ENCODE assay signal across 32 cellular contexts in the genomic region with DNA sequence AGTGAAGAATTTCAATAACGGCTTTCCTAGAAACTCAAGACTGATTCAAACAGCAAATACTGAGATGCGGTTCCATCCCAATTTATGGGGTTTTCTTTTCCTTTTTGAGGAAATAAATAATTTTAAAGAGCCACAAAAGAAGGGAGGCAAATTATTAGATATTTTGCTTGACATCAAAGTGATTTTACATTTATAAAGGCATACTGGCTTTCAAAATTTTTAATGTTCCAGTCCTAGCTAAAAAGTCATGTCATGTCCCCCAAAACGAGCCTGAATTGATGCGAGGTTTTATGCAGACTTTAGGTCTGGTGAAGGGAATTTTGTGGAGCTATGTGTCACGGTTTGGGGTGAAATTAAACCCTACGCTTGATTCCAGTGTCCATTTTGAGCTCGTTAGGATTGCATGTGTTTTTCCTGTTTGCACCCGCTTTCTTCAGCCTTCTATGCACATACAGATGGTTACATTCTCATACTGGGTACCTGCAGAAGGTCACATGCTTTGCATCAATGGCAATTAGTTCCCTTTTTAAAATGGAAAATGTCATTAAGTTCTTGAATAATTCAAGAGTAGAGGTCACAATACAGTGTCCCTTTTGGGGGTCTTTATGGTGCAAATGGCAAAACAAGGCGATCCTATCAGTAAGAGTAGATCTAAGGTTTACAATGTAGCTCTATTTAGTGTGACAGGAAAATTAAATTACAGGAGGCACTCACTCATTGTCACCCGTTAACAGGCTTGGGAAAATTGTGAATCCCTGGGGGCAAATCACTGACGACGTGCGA. TPM values are rescaled to one million over a fixed set of nuclear protein-coding genes. Genes with fewer than 3 reads are reported as not detected.
"Had no signal": no experiment of that assay in that cellular context is flagged by ENCODE, and none has a peak within 500 bp of the region (broad histone marks: within the 10 kb centered on the region; RNA-seq: fewer than 3 reads in every experiment).

No MANE protein-coding gene starts in this region.

- H3K4me1 ChIP-seq: parathyroid adenoma had no signal

- H3K9me3 Mint-ChIP-seq: activated B cell treated with CpG ODN at 0.5 μM for 24 hours; activated naive CD4-positive, alpha-beta T cell treated with anti-CD3 and anti-CD28 coated beads for 36 hours; activated naive CD8-positive, alpha-beta T cell treated with anti-CD3 and anti-CD28 coated beads, Interleukin-2, amount 50 U/mL, for 24 hours; dendritic cell treated with granulocyte-macrophage colony-stimulating factor and Interleukin-4, amounts not matched to agents 40 ng/mL and 50 ng/mL, for 4 days; memory B cell; nephron had no signal

- H3K4me1 Mint-ChIP-seq: activated B cell treated with CpG ODN at 0.5 μM for 24 hours; activated naive CD8-positive, alpha-beta T cell treated with anti-CD3 and anti-CD28 coated beads, Interleukin-2, amount 50 U/mL, for 24 hours; brain; memory B cell; nephron; stimulated activated effector memory CD8-positive, alpha-beta T cell treated with anti-CD3 and anti-CD28 coated beads, Interleukin-12 subunit alpha, Interleukin-12 subunit beta, amount 100 ng/mL, for 72 hours had no signal

- H3K27ac Mint-ChIP-seq: activated B cell treated with CpG ODN at 0.5 μM for 24 hours; activated CD4-positive, alpha-beta memory T cell treated with anti-CD3 and anti-CD28 coated beads for 36 hours; activated naive CD4-positive, alpha-beta T cell treated with anti-CD3 and anti-CD28 coated beads for 36 hours; activated naive CD8-positive, alpha-beta T cell treated with anti-CD3 and anti-CD28 coated beads, Interleukin-2, amount 50 U/mL, for 24 hours; activated T-cell treated with anti-CD3 and anti-CD28 coated beads, Interleukin-2, amount 50 U/mL, for 72 hours; brain; dendritic cell treated with granulocyte-macrophage colony-stimulating factor and Interleukin-4, amounts not matched to agents 40 ng/mL and 50 ng/mL, for 4 days; memory B cell; nephron; stimulated activated effector memory CD8-positive, alpha-beta T cell treated with anti-CD3 and anti-CD28 coated beads, Interleukin-12 subunit alpha, Interleukin-12 subunit beta, amount 100 ng/mL, for 72 hours had no signal

- H3K4me3 ChIP-seq: suprapubic skin, tibial nerve had no signal

- H3K36me3 Mint-ChIP-seq: brain; stimulated activated effector memory CD8-positive, alpha-beta T cell treated with anti-CD3 and anti-CD28 coated beads, Interleukin-12 subunit alpha, Interleukin-12 subunit beta, amount 100 ng/mL, for 72 hours had no signal

- H3K36me3 ChIP-seq: suprapubic skin, tibial nerve had no signal

- ATAC-seq: activated naive CD8-positive, alpha-beta T cell treated with anti-CD3 and anti-CD28 coated beads, Interleukin-2, amount 50 U/mL, for 24 hours; activated T-cell treated with anti-CD3 and anti-CD28 coated beads, Interleukin-2, amount 50 U/mL, for 72 hours; esophagus mucosa; left colon; sciatic nerve; stimulated activated effector memory CD8-positive, alpha-beta T cell treated with anti-CD3 and anti-CD28 coated beads, Interleukin-12 subunit alpha, Interleukin-12 subunit beta, amount 100 ng/mL, for 72 hours had no signal

- H3K9ac ChIP-seq: parathyroid adenoma had no signal

- H3K9me3 ChIP-seq: stomach, suprapubic skin, tibial nerve had no signal

- H3K4me3 Mint-ChIP-seq: activated B cell treated with CpG ODN at 0.5 μM for 24 hours; activated CD4-positive, alpha-beta memory T cell treated with anti-CD3 and anti-CD28 coated beads for 36 hours; activated naive CD4-positive, alpha-beta T cell treated with anti-CD3 and anti-CD28 coated beads for 36 hours; activated naive CD8-positive, alpha-beta T cell treated with anti-CD3 and anti-CD28 coated beads, Interleukin-2, amount 50 U/mL, for 24 hours; activated T-cell treated with anti-CD3 and anti-CD28 coated beads, Interleukin-2, amount 50 U/mL, for 72 hours; brain; dendritic cell treated with granulocyte-macrophage colony-stimulating factor and Interleukin-4, amounts not matched to agents 40 ng/mL and 50 ng/mL, for 4 days; memory B cell; nephron; stimulated activated effector memory CD8-positive, alpha-beta T cell treated with anti-CD3 and anti-CD28 coated beads, Interleukin-12 subunit alpha, Interleukin-12 subunit beta, amount 100 ng/mL, for 72 hours had no signal

- H3K27ac ChIP-seq: parathyroid adenoma, suprapubic skin, tibial nerve had no signal

- DNase-seq: activated B cell treated with CpG ODN at 0.5 μM for 24 hours; activated CD4-positive, alpha-beta memory T cell treated with anti-CD3 and anti-CD28 coated beads for 36 hours; activated CD4-positive, alpha-beta T cell treated with anti-CD3 and anti-CD28 coated beads for 4 hours; activated effector memory CD4-positive, alpha-beta T cell treated with Interleukin-2 at 50 U/mL for 16 hours; activated naive CD4-positive, alpha-beta T cell treated with anti-CD3 and anti-CD28 coated beads for 36 hours; activated naive CD8-positive, alpha-beta T cell treated with anti-CD3 and anti-CD28 coated beads, Interleukin-2, amount 50 U/mL, for 24 hours; activated T-cell treated with anti-CD3 and anti-CD28 coated beads, Interleukin-2, amount 50 U/mL, for 72 hours; anterior cingulate cortex; caudate nucleus; effector CD8-positive, alpha-beta T cell; foreskin melanocyte; hippocampal formation; islet precursor cell; left colon; small intestine; stimulated activated CD4-positive, alpha-beta T cell treated with anti-CD3 and anti-CD28 coated beads, Interleukin-2, amount 100 ng/mL, for 24 hours; T-helper 9 cell had no signal

RNA-seq across cellular contexts. Expression of gene FOXA2, which starts 17.3 kb away (rescaled TPM):
- total RNA-seq: activated B cell treated with CpG ODN at 0.5 μM for 24 hours; activated CD4-positive, alpha-beta memory T cell treated with anti-CD3 and anti-CD28 coated beads for 36 hours; activated naive CD4-positive, alpha-beta T cell treated with anti-CD3 and anti-CD28 coated beads for 36 hours; activated T-cell treated with anti-CD3 and anti-CD28 coated beads, Interleukin-2, amount 50 U/mL, for 72 hours; lower leg skin; mononuclear cell; myocyte; sciatic nerve; suprapubic skin; T-helper 1 cell treated with Interleukin-12 subunit alpha and Interleukin-12 subunit beta and Interleukin-4 antibody, amounts not matched to agents 30 ng/mL and 1 ng/mL, for 36 hours had no signal
